Comparison of ENCODE assay signal across 8 cellular contexts in the genomic region with DNA sequence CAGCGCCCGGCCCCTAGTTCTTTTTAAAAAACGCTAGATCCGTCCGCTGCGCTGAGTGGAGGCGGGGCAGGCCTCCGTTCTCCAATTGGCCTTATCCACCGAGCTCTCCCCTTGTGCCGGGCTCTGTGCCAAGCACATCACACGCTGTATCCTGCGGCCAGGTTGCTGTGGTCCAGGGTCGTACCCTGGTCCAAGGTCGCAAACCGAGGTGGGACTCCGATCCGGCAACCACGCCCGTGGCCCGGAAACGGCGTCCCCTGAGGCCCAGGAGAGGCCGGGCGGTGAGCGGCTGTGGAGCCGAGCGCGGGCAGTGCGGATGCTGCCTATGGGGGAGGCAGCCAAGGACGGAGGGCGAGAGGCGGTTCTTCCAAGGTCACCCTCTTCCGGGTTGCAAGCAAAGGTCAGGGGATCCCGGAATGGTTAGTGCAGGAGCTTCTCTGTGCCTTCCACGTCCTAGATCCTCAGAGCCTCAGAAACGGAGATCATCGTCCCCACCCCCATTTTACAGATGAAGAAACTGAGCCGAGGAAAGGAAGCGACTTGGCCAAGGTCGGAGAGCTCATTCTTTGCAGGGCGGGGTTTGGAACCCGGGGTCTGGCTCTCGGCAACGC.
DNase-seq lines count a peak whose midpoint lies in the region; ATAC-seq and TF ChIP-seq lines count a peak whose summit lies in the region.

No MANE protein-coding gene starts in this region.

- H3K9me3 ChIP-seq in duodenal mucosa (ENCODE audit: control insufficient read depth in 1 of 2, low read length in 2 of 2), result no peaks in the 10 kb centered on the region

- H3K4me1 ChIP-seq in duodenal mucosa (ENCODE audit: control insufficient read depth in 1 of 2, insufficient read depth in 2 of 2, low read length in 2 of 2), result peaks cover 4 to 16% of the 10 kb centered on the region in 2 donors

- H3K36me3 ChIP-seq in duodenal mucosa (ENCODE audit: control insufficient read depth in 1 of 2, insufficient read depth in 2 of 2, low read length in 2 of 2), result peaks cover 1 to 3% of the 10 kb centered on the region in 2 donors

- H3K9ac ChIP-seq in duodenal mucosa (ENCODE audit: low read depth in 1 of 2, low read length in 2 of 2), result no peak overlapping the region

- H3K27me3 Mint-ChIP-seq in natural killer cell (ENCODE audit: low read depth in 2 of 2), result no peaks in the 10 kb centered on the region

- H3K9me3 Mint-ChIP-seq in natural killer cell, result no peaks in the 10 kb centered on the region

- peak overlapping the region; percentile 42 to 62 for H3K4me3 ChIP-seq in duodenal mucosa (ENCODE audit: low read depth in 1 of 2, low read length in 2 of 2)

- intact Hi-C loops in natural killer cell (cut with micrococcal nuclease), result no loop called here

- peak overlapping the region; percentile 62 to 84 for H3K27ac Mint-ChIP-seq in natural killer cell

- peak overlapping the region; percentile 97 for H3K4me3 Mint-ChIP-seq in natural killer cell

- H3K4me1 Mint-ChIP-seq in natural killer cell, result peaks cover 23 to 47% of the 10 kb centered on the region in 2 donors

- peaks cover 15 to 22% of the 10 kb centered on the region in 2 donors for H3K27me3 ChIP-seq in duodenal mucosa (ENCODE audit: control insufficient read depth in 1 of 2, insufficient read depth in 2 of 2, low read length in 2 of 2)

- peak; percentile 32 for ATAC-seq in GM18909 (IDR thresholded peaks at IDR 0.05; ENCODE audit: poor library complexity, unreplicated experiment)
- ATAC-seq in natural killer cell, result peak; percentile 56 to 75 (median 74)
- ATAC-seq in HG02642 (IDR thresholded peaks at IDR 0.05; ENCODE audit: poor library complexity, unreplicated experiment), result no peak
- no peak for ATAC-seq in GM19328 (IDR thresholded peaks at IDR 0.05; ENCODE audit: unreplicated experiment)

- DNase-seq in AG08395 (ENCODE audit: low spot score) (peak; percentile 37), NCI-H345 treated with DMSO at 0.1 percent for 48 hours (lab: John Stamatoyannopoulos, UW; ENCODE audit: unreplicated experiment) (peak; percentile 12), natural killer cell (peak; percentile 31), NCI-H2196 (lab: John Stamatoyannopoulos, UW; ENCODE audit: unreplicated experiment) (no peak)

- no peak for TF ChIP-seq CTCF in natural killer cell (IDR thresholded peaks at IDR 0.05)

- H3K27ac ChIP-seq in duodenal mucosa (ENCODE audit: low read depth, low read length), result no peak overlapping the region

- H3K36me3 Mint-ChIP-seq in natural killer cell, result no peaks in the 10 kb centered on the region

Comparison
In these comparisons a context has a peak if more than half of its experiments do, and no peak if none do; other contexts are left out.
1. ATAC-seq: peak in GM18909 (single experiment) and natural killer cell (3 of 3); none in HG02642 (single experiment) and GM19328 (single experiment).